In genomic region chr12:123271182-123271491, GRCh38 we compare ENCODE assay signal across 8 cellular contexts. TPM values are rescaled to one million over a fixed set of nuclear protein-coding genes. Genes with fewer than 3 reads are reported as not detected.
DNase-seq lines count a peak whose midpoint lies in the region; ATAC-seq and TF ChIP-seq lines count a peak whose summit lies in the region.

No MANE protein-coding gene starts in this region.

- H3K9me3 ChIP-seq in gastroesophageal sphincter (no peaks in the 10 kb centered on the region), thymus (ENCODE audit: control insufficient read depth) (no peaks in the 10 kb centered on the region)

- H3K4me1 ChIP-seq in gastroesophageal sphincter (peaks cover 0 to 42% (median 27%) of the 10 kb centered on the region in 3 donors), thymus (ENCODE audit: control insufficient read depth, insufficient read depth, low read length) (peaks cover 17% of the 10 kb centered on the region)

- DNase-seq in C1 segment of cervical spinal cord (lab: John Stamatoyannopoulos, UW) (peak in 10 of 14 donors; percentile 26 to 69 (median 41)), RPMI7951 (ENCODE audit: low read depth) (peak; percentile 52), omental fat pad (ENCODE audit: low spot score) (no peak)
- DNase-seq in activated effector memory CD4-positive, alpha-beta T cell treated with Interleukin-2 at 50 U/mL for 16 hours: peak; percentile 62

- no peak for TF ChIP-seq EP300 in gastroesophageal sphincter (IDR thresholded peaks at IDR 0.05)

- H3K36me3 ChIP-seq in gastroesophageal sphincter (peaks cover 0 to 11% of the 10 kb centered on the region in 2 donors), thymus (ENCODE audit: control insufficient read depth, insufficient read depth) (peaks cover 11% of the 10 kb centered on the region)

- no peak for TF ChIP-seq POLR2A in gastroesophageal sphincter (IDR thresholded peaks at IDR 0.05)

- TF ChIP-seq CTCF in gastroesophageal sphincter (IDR thresholded peaks at IDR 0.05) (peak in 3 of 4 experiments; percentile 58 to 84 (median 79)), omental fat pad (IDR thresholded peaks at IDR 0.05) (peak in 2 of 3 donors; percentile 8 to 55)

- H3K27ac ChIP-seq in gastroesophageal sphincter: peak overlapping the region in 3 of 4 donors; percentile 81 to 98 (median 84)
- peak overlapping the region; percentile 70 for H3K27ac ChIP-seq in thymus (ENCODE audit: low read depth)

- ATAC-seq in GM19351 (IDR thresholded peaks at IDR 0.05; ENCODE audit: unreplicated experiment) (peak; percentile 64), HG03571 (IDR thresholded peaks at IDR 0.05; ENCODE audit: unreplicated experiment) (peak; percentile 51), gastroesophageal sphincter (peak; percentile 78), omental fat pad (ENCODE audit: low FRiP score) (peak; percentile 69)

- H3K4me3 ChIP-seq in gastroesophageal sphincter (peak overlapping the region; percentile 36 to 80), thymus (ENCODE audit: low read length) (peak overlapping the region; percentile 91)

- H3K27me3 ChIP-seq in gastroesophageal sphincter (no peaks in the 10 kb centered on the region), thymus (ENCODE audit: control insufficient read depth, insufficient read depth) (no peaks in the 10 kb centered on the region)

- no CpG with 5 or more reads among the region's 47 CpGs for WGBS in gastroesophageal sphincter (ENCODE audit: low coverage in 1 of 2), 2 donors
- WGBS in thymus: under 1% methylated on average over 47 of the region's 47 CpGs

RNA-seq across cellular contexts. Expression of gene CDK2AP1, which starts 0.5 kb away (rescaled TPM):
- 290 and 349 TPM in 2 replicates for total RNA-seq in RPMI7951 (2014; rRNA removed; shearing (Covaris generic))
- total RNA-seq in gastroesophageal sphincter: 100 to 1,000 TPM in 3 of 4 donors, 10 to 100 TPM in 1; 94.9 to 203 (median 143) TPM
- 100 to 1,000 TPM in 3 of 4 donors, 10 to 100 TPM in 1; 78.7 to 124 (median 104) TPM for total RNA-seq in omental fat pad
- 141 TPM for polyA plus RNA-seq in thymus

RNA-seq across cellular contexts. Expression of gene MTRFR, which starts 37.9 kb away (rescaled TPM):
- total RNA-seq in RPMI7951 (2014; rRNA removed; shearing (Covaris generic)): 14.1 and 14.4 TPM in 2 replicates
- total RNA-seq in gastroesophageal sphincter (10 to 100 TPM in 3 of 4 donors, 1 to 10 TPM in 1; 9.2 to 25.8 (median 12.9) TPM), omental fat pad (10 to 100 TPM in 1 of 4 donors, 1 to 10 TPM in 3; 4.8 to 11.7 (median 8.4) TPM)
- polyA plus RNA-seq in thymus: 46.0 TPM

RNA-seq across cellular contexts. Expression of gene MPHOSPH9, which starts 38.2 kb away (rescaled TPM):
- total RNA-seq in RPMI7951 (2014; rRNA removed; shearing (Covaris generic)): 62.4 and 66.7 TPM in 2 replicates
- total RNA-seq in gastroesophageal sphincter (10 to 100 TPM; 11.5 to 26.8 (median 14.7) TPM), omental fat pad (10 to 100 TPM; 17.3 to 27.6 (median 23.9) TPM)
- 25.5 TPM for polyA plus RNA-seq in thymus
